ENCODE assay signal across 8 cellular contexts in the genomic region with DNA sequence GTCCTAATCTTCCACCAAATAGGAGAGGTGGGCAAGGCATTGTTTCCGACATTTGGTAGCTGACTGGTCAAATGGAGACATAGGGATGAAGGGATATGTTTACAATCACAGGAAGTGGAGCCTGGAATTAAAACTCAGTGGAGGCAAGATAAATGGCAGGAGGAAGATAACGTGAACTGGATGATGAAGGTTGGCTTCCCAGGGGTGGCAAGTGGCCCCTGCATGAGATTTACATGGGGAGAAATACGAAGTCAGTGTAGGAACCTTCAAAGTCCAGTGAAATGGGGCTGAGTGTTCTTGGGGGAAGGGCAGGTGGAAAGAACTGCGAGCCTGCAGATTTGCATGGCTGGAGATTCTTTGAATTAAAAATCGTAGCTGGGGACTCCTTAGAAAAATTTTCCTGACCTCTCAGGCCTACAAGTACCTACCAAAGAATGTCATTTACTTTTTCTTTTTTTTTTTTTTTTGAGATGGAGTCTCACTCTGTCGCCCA. TPM values are rescaled to one million over a fixed set of nuclear protein-coding genes. Genes with fewer than 3 reads are reported as not detected.
DNase-seq lines count a peak whose midpoint lies in the region; ATAC-seq and TF ChIP-seq lines count a peak whose summit lies in the region.

No MANE protein-coding gene starts in this region.

- intact Hi-C loops in natural killer cell (cut with micrococcal nuclease) = loop anchor here (1.0 kb wide), 1 partner anchor 22 kb away; the partner anchor contains the start of gene EIF3D

- H3K27me3 Mint-ChIP-seq in central memory CD8-positive, alpha-beta T cell = no peaks in the 10 kb centered on the region
- no peaks in the 10 kb centered on the region for H3K27me3 Mint-ChIP-seq in natural killer cell (ENCODE audit: low read depth in 2 of 2)

- no peaks in the 10 kb centered on the region for H4K20me1 ChIP-seq in KMS-11 (ENCODE audit: insufficient read depth)

- H3K4me1 ChIP-seq in ACC112 (ENCODE audit: control insufficient read depth, insufficient read depth, low read length, unreplicated experiment) = peaks cover 6% of the 10 kb centered on the region
- peaks cover 8% of the 10 kb centered on the region for H3K4me1 ChIP-seq in KMS-11 (ENCODE audit: low read depth, poor library complexity, severe bottlenecking)

- H3K4me1 Mint-ChIP-seq in central memory CD8-positive, alpha-beta T cell = peaks cover 14% of the 10 kb centered on the region
- H3K4me1 Mint-ChIP-seq in natural killer cell = peaks cover 8 to 17% of the 10 kb centered on the region in 2 donors

- peak overlapping the region; percentile 70 for H3K4me2 ChIP-seq in KMS-11

- H3K27ac Mint-ChIP-seq in central memory CD8-positive, alpha-beta T cell (ENCODE audit: low read depth) = peak overlapping the region; percentile 53
- peak overlapping the region; percentile 6 to 79 for H3K27ac Mint-ChIP-seq in natural killer cell

- H3K4me3 Mint-ChIP-seq in central memory CD8-positive, alpha-beta T cell = peak overlapping the region; percentile 69
- H3K4me3 Mint-ChIP-seq in natural killer cell = peak overlapping the region; percentile 83

- H3K9ac ChIP-seq in KMS-11 = peak overlapping the region; percentile 56; the same call in 1 of the 2 replicates

- H3K79me2 ChIP-seq in ACC112 (ENCODE audit: control insufficient read depth, insufficient read depth, low read length, unreplicated experiment) = no peaks in the 10 kb centered on the region
- no peaks in the 10 kb centered on the region for H3K79me2 ChIP-seq in KMS-11 (ENCODE audit: insufficient read depth, low read depth)

- H3K27ac ChIP-seq in ACC112 (ENCODE audit: low read depth, low read length) (peak overlapping the region; percentile 67), KMS-11 (peak overlapping the region; percentile 60; the same call in 1 of the 2 replicates)

- no peaks in the 10 kb centered on the region for H3K9me3 Mint-ChIP-seq in central memory CD8-positive, alpha-beta T cell
- H3K9me3 Mint-ChIP-seq in natural killer cell = no peaks in the 10 kb centered on the region

- no peak for TF ChIP-seq CTCF in KMS-11 (conservative IDR thresholded peaks at IDR 0.05; ENCODE audit: low read depth, low read length)
- TF ChIP-seq CTCF in natural killer cell (IDR thresholded peaks at IDR 0.05) = no peak

- no peak for ATAC-seq in central memory CD8-positive, alpha-beta T cell (replicated peaks; ENCODE audit: extremely low read depth, poor library complexity, severe bottlenecking)
- ATAC-seq in natural killer cell (no peak), GM21515 (IDR thresholded peaks at IDR 0.05; ENCODE audit: unreplicated experiment) (no peak), GM18861 (IDR thresholded peaks at IDR 0.05; ENCODE audit: unreplicated experiment) (no peak)

- DNase-seq in central memory CD8-positive, alpha-beta T cell (ENCODE audit: low spot score in 2 of 2) = no peak
- DNase-seq in natural killer cell (no peak), NCI-H446 (lab: John Stamatoyannopoulos, UW) (no peak), activated gamma-delta T cell treated with Interleukin-2 at 50 U/mL for 16 hours (no peak)

- H3K27me3 ChIP-seq in ACC112 (ENCODE audit: insufficient read depth, low read length) (no peaks in the 10 kb centered on the region), KMS-11 (ENCODE audit: insufficient read depth, low read depth) (no peaks in the 10 kb centered on the region)

- H3K36me3 ChIP-seq in ACC112 (ENCODE audit: insufficient read depth, low read length) (peaks cover 4% of the 10 kb centered on the region; the same call in 1 of the 2 replicates), KMS-11 (ENCODE audit: insufficient read depth) (peaks cover 4% of the 10 kb centered on the region; the same call in 1 of the 2 replicates)

- peaks cover 24% of the 10 kb centered on the region for H3K36me3 Mint-ChIP-seq in central memory CD8-positive, alpha-beta T cell (ENCODE audit: insufficient read depth)
- H3K36me3 Mint-ChIP-seq in natural killer cell = peaks cover 13% of the 10 kb centered on the region

- no peak overlapping the region for H2AFZ ChIP-seq in ACC112 (ENCODE audit: low read length, unreplicated experiment)
- peak overlapping the region; percentile 85 for H2AFZ ChIP-seq in KMS-11 (ENCODE audit: low read depth)

- peak overlapping the region; percentile 78 for H3K4me3 ChIP-seq in ACC112 (ENCODE audit: low read depth, low read length)
- H3K4me3 ChIP-seq in KMS-11 (IDR thresholded peaks at IDR 0.05; ENCODE audit: insufficient read depth, low read depth, low read length) = no peak overlapping the region

RNA-seq across cellular contexts. Expression of gene FOXRED2, which starts 0.7 kb away (rescaled TPM):
- total RNA-seq in natural killer cell = 1 to 10 TPM; 1.7 to 2.0 (median 1.9) TPM

RNA-seq across cellular contexts. Expression of gene EIF3D, which starts 21.4 kb away (rescaled TPM):
- total RNA-seq in natural killer cell = 100 to 1,000 TPM; 205 to 251 (median 215) TPM

RNA-seq across cellular contexts. Expression of gene TXN2, which starts 26.1 kb away (rescaled TPM):
- 10 to 100 TPM; 35.5 to 45.4 (median 41.5) TPM for total RNA-seq in natural killer cell
